8 cellular contexts compared by ENCODE assay signal in genomic region chr7:43869018-43869897, GRCh38.
DNase-seq lines count a peak whose midpoint lies in the region; ATAC-seq lines count a peak whose summit lies in the region.

TSS of gene MRPS24 (minus strand) at chr7:43869517. CDS start at chr7:43869495, 22 bp downstream.

- peak; percentile 95 for ATAC-seq in GM19043 (IDR thresholded peaks at IDR 0.05; ENCODE audit: low read depth, unreplicated experiment)
- peak; percentile 91 for ATAC-seq in HG03354 (IDR thresholded peaks at IDR 0.05; ENCODE audit: poor library complexity, severe bottlenecking, unreplicated experiment)
- peak; percentile 98 to 99 for ATAC-seq in activated CD4-positive, CD25-positive, alpha-beta regulatory T cell treated with anti-CD3 and anti-CD28 coated beads, Interleukin-2, amount 50 U/mL, for 24 hours
- peak; percentile 99 for ATAC-seq in central memory CD8-positive, alpha-beta T cell (replicated peaks; ENCODE audit: extremely low read depth, poor library complexity, severe bottlenecking)

- H3K27ac Mint-ChIP-seq in central memory CD8-positive, alpha-beta T cell (ENCODE audit: low read depth) = peak within 1 kb of the TSS; percentile 79

- DNase-seq in AG20443 (ENCODE audit: low spot score) (peak; percentile 98), NCI-H446 treated with DMSO at 0.1 percent for 48 hours (lab: John Stamatoyannopoulos, UW) (peak; percentile 91), iris pigment epithelial cell (ENCODE audit: low read depth) (peak; percentile 97)
- peak; percentile 88 to 89 for DNase-seq in central memory CD8-positive, alpha-beta T cell (ENCODE audit: low spot score in 2 of 2)
- peak; percentile 85 to 96 for DNase-seq in stimulated activated CD4-positive, alpha-beta T cell treated with anti-CD3 and anti-CD28 coated beads, Interleukin-12 subunit alpha, Interleukin-12 subunit beta, amount 100 ng/mL, for 24 hours (ENCODE audit: low read depth in 2 of 2)

- peaks cover 19% of the 10 kb centered on the region for H3K4me1 Mint-ChIP-seq in central memory CD8-positive, alpha-beta T cell

- H3K9me3 Mint-ChIP-seq in central memory CD8-positive, alpha-beta T cell = no peaks in the 10 kb centered on the region

- H3K27me3 Mint-ChIP-seq in central memory CD8-positive, alpha-beta T cell = no peaks in the 10 kb centered on the region

- peaks cover 24% of the 10 kb centered on the region for H3K36me3 Mint-ChIP-seq in central memory CD8-positive, alpha-beta T cell (ENCODE audit: insufficient read depth)

- peak within 1 kb of the TSS; percentile 92 for H3K4me3 Mint-ChIP-seq in central memory CD8-positive, alpha-beta T cell

Comparison
In these comparisons a context has a peak if more than half of its experiments do, and no peak if none do; other contexts are left out.
1. Peak in every context shown above with its lines: DNase-seq and ATAC-seq.